In the genomic region with DNA sequence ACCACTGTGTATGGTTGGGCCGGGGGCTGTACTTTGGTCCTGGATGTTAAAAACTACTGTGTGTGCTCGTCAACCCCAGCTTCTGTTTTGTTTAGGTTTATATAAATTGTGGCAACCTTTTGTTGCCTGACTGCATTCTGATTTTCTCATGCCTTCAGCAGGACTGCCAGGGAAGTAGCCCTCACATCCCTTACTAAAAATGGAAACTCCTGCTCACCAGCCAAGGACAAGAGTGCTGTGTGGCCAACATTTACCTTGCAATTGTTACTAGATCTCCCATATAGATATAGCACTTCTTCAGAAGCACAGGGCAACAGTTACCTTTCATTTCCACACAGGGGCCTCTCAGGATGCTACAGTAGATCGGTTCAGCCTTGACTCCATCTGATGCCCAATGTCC, we compare ENCODE assay signal across 22 cellular contexts.
"Had no signal": no experiment of that assay in that cellular context is flagged by ENCODE, and none has a peak within 500 bp of the region (broad histone marks: within the 10 kb centered on the region; RNA-seq: fewer than 3 reads in every experiment).

No MANE protein-coding gene starts in this region.

- H3K36me3 ChIP-seq: heart right ventricle, lower lobe of right lung, neutrophil, suprapubic skin, thoracic aorta, tibial artery, upper lobe of right lung had no signal

- H2AFZ ChIP-seq: hepatocyte, parathyroid adenoma had no signal

- DNase-seq: heart right ventricle; islet precursor cell; lower lobe of right lung; mammary epithelial cell; mesenchymal stem cell; naive thymus-derived CD8-positive, alpha-beta T cell; occipital lobe; psoas muscle; stimulated activated CD4-positive, alpha-beta T cell treated with anti-CD3 and anti-CD28 coated beads, Interleukin-12 subunit alpha, Interleukin-12 subunit beta, amount 100 ng/mL, for 4 hours; stimulated activated CD4-positive, alpha-beta T cell treated with anti-CD3 and anti-CD28 coated beads, Interleukin-4, amount 100 ng/mL, for 24 hours; stimulated activated naive CD4-positive, alpha-beta T cell; tibial artery; upper lobe of right lung had no signal

- H3K9ac ChIP-seq: parathyroid adenoma had no signal

- H3K79me2 ChIP-seq: hepatocyte, parathyroid adenoma had no signal

- H3K4me2 ChIP-seq: hepatocyte had no signal

- H3K27me3 ChIP-seq: heart right ventricle, hepatocyte, neutrophil, suprapubic skin, tibial artery, upper lobe of right lung had no signal

- H3K4me3 ChIP-seq: heart right ventricle, hepatocyte, lower lobe of right lung, psoas muscle, skin epidermis, suprapubic skin, thoracic aorta, tibial artery, upper lobe of right lung had no signal

- H3K9me3 ChIP-seq: lower lobe of right lung, neutrophil, psoas muscle, suprapubic skin, thoracic aorta, tibial artery, upper lobe of right lung had no signal

- H3K27ac ChIP-seq: heart right ventricle, hepatocyte, lower lobe of right lung, neutrophil, parathyroid adenoma, psoas muscle, skin epidermis, suprapubic skin, thoracic aorta, tibial artery, upper lobe of right lung had no signal

- H3K4me1 ChIP-seq: lower lobe of right lung, psoas muscle, suprapubic skin, tibial artery, upper lobe of right lung had no signal

- ATAC-seq: left lobe of liver; lower lobe of right lung; naive thymus-derived CD8-positive, alpha-beta T cell; sciatic nerve; stimulated activated effector memory CD8-positive, alpha-beta T cell treated with anti-CD3 and anti-CD28 coated beads, Interleukin-12 subunit alpha, Interleukin-12 subunit beta, amount 100 ng/mL, for 72 hours; upper lobe of right lung had no signal
